Comparison of ENCODE assay signal across 1 cellular context in genomic region chr2:32422133-32422532, GRCh38.
TF ChIP-seq lines count a peak whose summit lies in the region.

No MANE protein-coding gene starts in this region.

TF ChIP-seq in IMR-90, 13 proteins besides CTCF, POLR2A, EP300 and RAD21:
- TF ChIP-seq SMC3 (IDR thresholded peaks at IDR 0.05; ENCODE audit: low read depth, low read length) (no peak), MAFK (IDR thresholded peaks at IDR 0.05; ENCODE audit: low read depth, low read length) (peak; percentile 83)
